ENCODE assay signal across 28 cellular contexts in genomic region chr13:73177911-73178565, GRCh38.
"Had no signal": no experiment of that assay in that cellular context is flagged by ENCODE, and none has a peak within 500 bp of the region (broad histone marks: within the 10 kb centered on the region; RNA-seq: fewer than 3 reads in every experiment).

No MANE protein-coding gene starts in this region.

- H3K27me3 Mint-ChIP-seq: activated CD4-positive, alpha-beta memory T cell treated with anti-CD3 and anti-CD28 coated beads, Interleukin-2, amount 10 ng/mL, durations not matched to agents 7 days and 5 days; T-cell had no signal

- H3K27ac ChIP-seq: adrenal gland, KMS-11, SK-N-MC, VCaP had no signal

- DNase-seq: activated CD4-positive, alpha-beta memory T cell treated with anti-CD3 and anti-CD28 coated beads, Interleukin-2, amount 10 ng/mL, durations not matched to agents 7 days and 5 days; activated CD4-positive, alpha-beta T cell treated with anti-CD3 and anti-CD28 coated beads, Interleukin-2, amount 50 U/mL, for 1 hour; activated CD4-positive, CD25-positive, alpha-beta regulatory T cell; activated gamma-delta T cell treated with Interleukin-2 at 50 U/mL for 16 hours; activated naive CD4-positive, alpha-beta T cell treated with anti-CD3 and anti-CD28 coated beads, Interleukin-2, amount 50 U/mL, for 16 hours; activated naive CD8-positive, alpha-beta T cell treated with anti-CD3 and anti-CD28 coated beads, Interleukin-2, amount 10 ng/mL, durations not matched to agents 7 days and 5 days; activated T-cell treated with anti-CD3 and anti-CD28 coated beads for 4 hours; activated T-cell treated with anti-CD3 and anti-CD28 coated beads, Interleukin-2, amount 50 U/mL, for 48 hours; adrenal gland; anterior cingulate cortex; MV-4-11; NCI-H1105; NCI-H1436; NCI-H1694 treated with DMSO at 0.1 percent for 48 hours; NCI-H2029 treated with DMSO at 0.1 percent for 48 hours; NCI-H510A treated with DMSO at 0.1 percent for 48 hours; NCI-H69; NK-92 treated with Interleukin-12 subunit alpha and Interleukin-12 subunit beta, amount 100 ng/mL, for 24 hours; OCI-M1; RPMI8226; T-cell; T-helper 2 cell had no signal

- H3K36me3 Mint-ChIP-seq: activated naive CD8-positive, alpha-beta T cell treated with anti-CD3 and anti-CD28 coated beads, Interleukin-2, amount 10 ng/mL, durations not matched to agents 7 days and 5 days; T-cell had no signal

- H3K9me3 Mint-ChIP-seq: activated CD4-positive, alpha-beta memory T cell treated with anti-CD3 and anti-CD28 coated beads, Interleukin-2, amount 10 ng/mL, durations not matched to agents 7 days and 5 days; activated naive CD8-positive, alpha-beta T cell treated with anti-CD3 and anti-CD28 coated beads, Interleukin-2, amount 10 ng/mL, durations not matched to agents 7 days and 5 days; activated T-helper 17 cell treated with anti-CD3 and anti-CD28 coated beads, Interleukin-2, amount 50 U/mL, for 72 hours; T-cell had no signal

- H3K4me3 Mint-ChIP-seq: activated CD4-positive, alpha-beta memory T cell treated with anti-CD3 and anti-CD28 coated beads, Interleukin-2, amount 10 ng/mL, durations not matched to agents 7 days and 5 days; activated naive CD8-positive, alpha-beta T cell treated with anti-CD3 and anti-CD28 coated beads, Interleukin-2, amount 10 ng/mL, durations not matched to agents 7 days and 5 days; activated T-helper 17 cell treated with anti-CD3 and anti-CD28 coated beads, Interleukin-2, amount 50 U/mL, for 72 hours; T-cell had no signal

- H3K27ac Mint-ChIP-seq: activated CD4-positive, alpha-beta memory T cell treated with anti-CD3 and anti-CD28 coated beads, Interleukin-2, amount 10 ng/mL, durations not matched to agents 7 days and 5 days; activated naive CD8-positive, alpha-beta T cell treated with anti-CD3 and anti-CD28 coated beads, Interleukin-2, amount 10 ng/mL, durations not matched to agents 7 days and 5 days; activated T-helper 17 cell treated with anti-CD3 and anti-CD28 coated beads, Interleukin-2, amount 50 U/mL, for 72 hours; T-cell had no signal

- ATAC-seq: activated T-helper 17 cell treated with anti-CD3 and anti-CD28 coated beads, Interleukin-2, amount 50 U/mL, for 72 hours; Panc1; Right ventricle myocardium inferior; T-cell had no signal

- H3K4me1 Mint-ChIP-seq: activated CD4-positive, alpha-beta memory T cell treated with anti-CD3 and anti-CD28 coated beads, Interleukin-2, amount 10 ng/mL, durations not matched to agents 7 days and 5 days; activated naive CD8-positive, alpha-beta T cell treated with anti-CD3 and anti-CD28 coated beads, Interleukin-2, amount 10 ng/mL, durations not matched to agents 7 days and 5 days; activated T-helper 17 cell treated with anti-CD3 and anti-CD28 coated beads, Interleukin-2, amount 50 U/mL, for 72 hours; T-cell had no signal
